ENCODE assay signal across 26 cellular contexts in genomic region chr12:116745554-116745953, GRCh38.
"Had no signal": no experiment of that assay in that cellular context is flagged by ENCODE, and none has a peak within 500 bp of the region (broad histone marks: within the 10 kb centered on the region; RNA-seq: fewer than 3 reads in every experiment).

No MANE protein-coding gene starts in this region.

- H3K27me3 ChIP-seq: stomach, suprapubic skin, testis, thyroid gland, tibial artery, tibial nerve, transverse colon, upper lobe of left lung, uterus, vagina had no signal

- H3K4me1 ChIP-seq: stomach, suprapubic skin, testis, thyroid gland, tibial artery, tibial nerve, transverse colon, upper lobe of left lung, uterus, vagina had no signal

- H3K9me3 ChIP-seq: stomach, suprapubic skin, testis, thoracic aorta, thyroid gland, tibial artery, tibial nerve, transverse colon, upper lobe of left lung, uterus, vagina had no signal

- H3K36me3 ChIP-seq: stomach, suprapubic skin, thoracic aorta, thyroid gland, tibial artery, tibial nerve, transverse colon, upper lobe of left lung, uterus, vagina had no signal

- FAIRE-seq: urothelium cell line had no signal

- ATAC-seq: stimulated activated effector memory CD8-positive, alpha-beta T cell treated with anti-CD3 and anti-CD28 coated beads, Interleukin-12 subunit alpha, Interleukin-12 subunit beta, amount 100 ng/mL, for 72 hours; stimulated activated memory B cell treated with anti-CD40 and anti-IgM and Interleukin-4, amounts not matched to agents 10 μg/mL and 1 μg/mL and 100 μg/mL, for 72 hours; stimulated activated naive B cell treated with anti-CD40 and anti-IgM and Interleukin-4, amounts not matched to agents 10 μg/mL and 1 μg/mL and 100 μg/mL, for 72 hours; stimulated activated naive CD8-positive, alpha-beta T cell treated with anti-CD3 and anti-CD28 coated beads, Interleukin-15, amount 100 ng/mL, for 72 hours; stimulated activated naive CD8-positive, alpha-beta T cell treated with anti-CD3 and anti-CD28 coated beads, Interleukin-15, Interleukin-2, amounts not matched to agents 100 U/mL and 50 U/mL, for 24 hours had no signal

- DNase-seq: stimulated activated CD4-positive, alpha-beta T cell treated with anti-CD3 and anti-CD28 coated beads, Interleukin-2, amount 100 ng/mL, for 48 hours; stimulated activated CD4-positive, alpha-beta T cell treated with anti-CD3 and anti-CD28 coated beads, Interleukin-4, amount 100 ng/mL, for 1 hour; stimulated activated CD4-positive, alpha-beta T cell treated with anti-CD3 and anti-CD28 coated beads, Interleukin-4, amount 100 ng/mL, for 24 hours; stimulated activated CD4-positive, alpha-beta T cell treated with anti-CD3 and anti-CD28 coated beads, Interleukin-4, amount 100 ng/mL, for 4 hours; stimulated activated CD8-positive, alpha-beta memory T cell treated with anti-CD3 and anti-CD28 coated beads, Interleukin-4, amount 100 ng/mL, for 48 hours; stimulated activated naive B cell treated with anti-CD40 and anti-IgM and Interleukin-4, amounts not matched to agents 10 μg/mL and 1 μg/mL and 100 μg/mL, for 72 hours; stimulated activated naive CD4-positive, alpha-beta T cell; stimulated activated naive CD4-positive, alpha-beta T cell treated with Interleukin-2 at 50 U/mL for 16 hours; stimulated activated naive CD8-positive, alpha-beta T cell treated with anti-CD3 and anti-CD28 coated beads, Interleukin-15, amount 100 ng/mL, for 72 hours; stimulated activated naive CD8-positive, alpha-beta T cell treated with anti-CD3 and anti-CD28 coated beads, Interleukin-15, Interleukin-2, amounts not matched to agents 100 U/mL and 50 U/mL, for 24 hours; stomach; substantia nigra; testis; thyroid gland; tibial artery; transverse colon; trophoblast cell; upper lobe of left lung; uterus had no signal

- H3K4me3 ChIP-seq: stomach, suprapubic skin, testis, thoracic aorta, thyroid gland, tibial artery, tibial nerve, transverse colon, upper lobe of left lung, uterus, vagina had no signal

- H3K27ac ChIP-seq: stomach, suprapubic skin, testis, thoracic aorta, thyroid gland, tibial artery, tibial nerve, transverse colon, upper lobe of left lung, uterus, vagina had no signal
